Comparison of ENCODE assay signal across 9 cellular contexts in the genomic region with DNA sequence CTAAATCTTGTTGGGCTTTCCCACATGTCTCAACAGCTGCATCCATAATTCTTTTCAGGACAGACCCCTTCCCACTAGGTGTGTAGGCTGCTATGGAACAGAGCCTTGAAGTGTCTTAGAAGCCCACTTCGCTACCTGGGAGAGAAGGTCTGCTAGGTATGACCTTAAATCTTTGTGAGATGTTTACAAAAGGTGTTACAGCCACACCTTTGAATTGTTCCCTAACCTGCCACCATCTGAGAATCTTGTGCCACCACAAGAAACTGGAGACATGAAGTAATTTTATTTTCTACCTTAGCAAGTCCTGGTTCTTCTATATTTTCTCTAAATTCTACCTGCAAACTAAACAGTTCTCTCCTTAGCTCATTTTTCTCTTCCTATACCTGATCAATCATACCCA.
"Had no signal": no experiment of that assay in that cellular context is flagged by ENCODE, and none has a peak within 500 bp of the region (broad histone marks: within the 10 kb centered on the region; RNA-seq: fewer than 3 reads in every experiment).

No MANE protein-coding gene starts in this region.

- H3K27ac Mint-ChIP-seq: GM23338, H9, HFFc6 had no signal

- H3K4me2 ChIP-seq: GM23338 had no signal

- H3K36me3 ChIP-seq: HAP-1 had no signal

- H3K27ac ChIP-seq: GM23248 had no signal

- H3K4me3 Mint-ChIP-seq: GM23338, H9, HFFc6 had no signal

- DNase-seq: GM23248, GOT3, H7, H9, HCEC 1CT, HFFc6 had no signal

- H2AFZ ChIP-seq: GM23248, GM23338 had no signal

- H3K4me3 ChIP-seq: GM23248, GM23338, HAP-1 had no signal

- H3K9ac ChIP-seq: GM23248 had no signal

- H3K9me3 ChIP-seq: HAP-1 had no signal

- H3K4me1 Mint-ChIP-seq: GM23338, H9 had no signal

- H3K9me3 Mint-ChIP-seq: GM23338, H9, HFFc6 had no signal

- ATAC-seq: GM23338, HCT116 had no signal
